Comparison of ENCODE assay signal across 10 cellular contexts in the genomic region with DNA sequence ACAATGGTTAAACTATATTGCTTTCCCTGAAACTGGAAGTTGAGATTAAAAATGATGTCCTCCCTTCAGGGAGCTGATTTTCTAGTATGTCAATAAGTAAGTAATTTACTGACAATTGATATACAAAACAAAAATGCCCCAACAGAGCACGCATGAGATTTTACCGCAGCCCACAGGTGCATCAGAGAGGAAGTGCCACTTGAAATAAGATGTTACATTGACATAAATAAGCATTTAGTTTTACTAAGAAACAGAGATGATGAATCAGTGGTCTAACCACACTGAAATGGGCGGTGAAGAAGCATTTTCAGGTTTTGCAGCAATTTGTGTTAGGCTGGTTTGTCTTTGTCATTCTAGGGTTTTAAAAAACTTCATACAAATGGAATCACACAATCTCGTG. TPM values are rescaled to one million over a fixed set of nuclear protein-coding genes. Genes with fewer than 3 reads are reported as not detected.
DNase-seq lines count a peak whose midpoint lies in the region; ATAC-seq, FAIRE-seq and TF ChIP-seq lines count a peak whose summit lies in the region.
"Had no signal": no experiment of that assay in that cellular context is flagged by ENCODE, and none has a peak within 500 bp of the region (broad histone marks: within the 10 kb centered on the region; RNA-seq: fewer than 3 reads in every experiment).

No MANE protein-coding gene starts in this region.

- H3K9ac ChIP-seq in K562 (ENCODE audit: insufficient read depth in 1 of 2, low read depth in 2 of 2, low read length in 2 of 2) (no peak overlapping the region; a peak in 1 of 4 replicates), smooth muscle cell (ENCODE audit: low read depth) (no peak overlapping the region)

- H3K27me3 ChIP-seq in Peyer's patch (no peaks in the 10 kb centered on the region), K562 (ENCODE audit: control insufficient read depth in 2 of 2, insufficient read depth in 2 of 2, low read length in 2 of 2) (no peaks in the 10 kb centered on the region), smooth muscle cell (ENCODE audit: low read depth) (no peaks in the 10 kb centered on the region), H7 (ENCODE audit: control insufficient read depth, insufficient read depth, low read length) (no peaks in the 10 kb centered on the region)
- H3K27me3 ChIP-seq: neutrophil had no signal

- TF ChIP-seq EP300 in K562 (IDR thresholded peaks at IDR 0.05; ENCODE audit: low read length): no peak

- no peaks in the 10 kb centered on the region; the same call in 2 of the 3 replicates for H3K79me2 ChIP-seq in K562 (ENCODE audit: control insufficient read depth, insufficient read depth, low read length)
- H3K79me2 ChIP-seq in smooth muscle cell (ENCODE audit: low read depth): no peaks in the 10 kb centered on the region

- H3K4me1 ChIP-seq in Peyer's patch: peaks cover 0 to 16% (median 2%) of the 10 kb centered on the region in 4 donors
- H3K4me1 ChIP-seq in K562 (replicated peaks in 1 of 2; ENCODE audit: control insufficient read depth in 2 of 2, insufficient read depth in 2 of 2, low read length in 2 of 2): peaks cover 9 to 12% of the 10 kb centered on the region in 2 experiments
- no peaks in the 10 kb centered on the region for H3K4me1 ChIP-seq in smooth muscle cell (ENCODE audit: low read depth)

- FAIRE-seq in K562 (lab: Jason Lieb, UNC): peak; percentile 61
- FAIRE-seq: astrocyte had no signal

- intact Hi-C loops in K562 (cut with micrococcal nuclease): loop anchor here (5.0 to 10.0 kb wide), 2 partner anchors 94 to 263 kb away; no protein-coding TSS in a partner anchor
- intact Hi-C loops in left ventricle myocardium superior (cut with micrococcal nuclease): no loop called here

- peak overlapping the region; percentile 49 to 71 (median 64) for H3K27ac ChIP-seq in Peyer's patch
- H3K27ac ChIP-seq in K562 (ENCODE audit: extremely low read depth, low read depth, low read length): no peak overlapping the region
- H3K27ac ChIP-seq in smooth muscle cell (ENCODE audit: low read depth): no peak overlapping the region
- H3K27ac ChIP-seq: neutrophil had no signal

- TF ChIP-seq CTCF in GM13977 (IDR thresholded peaks at IDR 0.05; ENCODE audit: extremely low read depth, insufficient read depth, missing control alignments) (no peak), Peyer's patch (IDR thresholded peaks at IDR 0.05) (no peak), K562 (IDR thresholded peaks at IDR 0.05 in 2 of 3, conservative IDR thresholded peaks at IDR 0.05 in 1 of 3; ENCODE audit: insufficient read depth in 2 of 3, low read depth in 1 of 3, low read length in 3 of 3) (no peak), smooth muscle cell (IDR thresholded peaks at IDR 0.05; ENCODE audit: borderline replicate concordance, insufficient read depth, poor library complexity, severe bottlenecking) (no peak)

- peaks cover 2% of the 10 kb centered on the region for H3K9me1 ChIP-seq in K562 (ENCODE audit: control insufficient read depth, insufficient read depth, low read length)

- DNase-seq in GM13977 (ENCODE audit: low spot score): peak; percentile 57
- peak in 2 of 3 donors; percentile 85 to 91 for DNase-seq in Peyer's patch
- no peak for DNase-seq in K562 (ENCODE audit: extremely low read depth in 1 of 4, low spot score in 3 of 4)
- DNase-seq in smooth muscle cell (lab: John Stamatoyannopoulos, UW; ENCODE audit: unreplicated experiment): no peak
- no peak for DNase-seq in left ventricle myocardium superior
- no peak for DNase-seq in hippocampal formation (lab: John Stamatoyannopoulos, UW)
- no peak for DNase-seq in H7

- 0 out of 2 replicates have a peak overlapping the region, but pooled peaks have one; percentile 23 for H2AFZ ChIP-seq in K562 (ENCODE audit: low read depth, low read length)
- no peak overlapping the region for H2AFZ ChIP-seq in smooth muscle cell (ENCODE audit: low read depth)

- WGBS in K562 (ENCODE audit: insufficient coverage, low coverage, missing lambda C conversion rate): 60% methylated on average over 4 of the region's 4 CpGs
- 81% methylated on average over 4 of the region's 4 CpGs for WGBS in smooth muscle cell (ENCODE audit: low lambda C conversion rate)

- ATAC-seq in HG02678 (IDR thresholded peaks at IDR 0.05; ENCODE audit: unreplicated experiment): peak; percentile 69
- ATAC-seq in K562: no peak
- ATAC-seq in left ventricle myocardium superior: no peak

- no TSS peak for BruUV-seq in K562 (replicated peaks; lab: Mats Ljungman, UMichigan)

- no peaks in the 10 kb centered on the region for H3F3A ChIP-seq in smooth muscle cell (ENCODE audit: low read depth)

- H3K4me2 ChIP-seq in K562 (ENCODE audit: insufficient read depth, low read length): no peak overlapping the region
- H3K4me2 ChIP-seq in smooth muscle cell: no peak overlapping the region

- H3K9me3 ChIP-seq in Peyer's patch: no peaks in the 10 kb centered on the region
- H3K9me3 ChIP-seq in K562 (replicated peaks; ENCODE audit: control insufficient read depth, insufficient read depth, low read depth, low read length): no peaks in the 10 kb centered on the region; the same call in 1 of the 2 replicates
- no peaks in the 10 kb centered on the region for H3K9me3 ChIP-seq in smooth muscle cell (replicated peaks; ENCODE audit: low read depth)
- H3K9me3 ChIP-seq: neutrophil had no signal

- no peak for TF ChIP-seq POLR2A in Peyer's patch (IDR thresholded peaks at IDR 0.05)
- no peak for TF ChIP-seq POLR2A in K562 (conservative IDR thresholded peaks at IDR 0.05)

- CTCF ChIA-PET in K562 (lab: Yijun Ruan, JAX; ENCODE audit: low intra/inter-chr PET ratio): no interaction called here

- no peak for TF ChIP-seq RAD21 in K562 (CRISPR knock-in tag; conservative IDR thresholded peaks at IDR 0.05 in 1 of 2, IDR thresholded peaks at IDR 0.05 in 1 of 2)

- POLR2A ChIA-PET in K562 (lab: Yijun Ruan, JAX): no interaction called here

- H3K4me3 ChIP-seq in Peyer's patch (no peak overlapping the region), K562 (no peak overlapping the region), smooth muscle cell (no peak overlapping the region), H7 (ENCODE audit: insufficient read depth, low read depth, low read length) (no peak overlapping the region)

- H4K20me1 ChIP-seq in K562 (replicated peaks; ENCODE audit: control insufficient read depth, insufficient read depth, low read length): no peaks in the 10 kb centered on the region
- no peaks in the 10 kb centered on the region for H4K20me1 ChIP-seq in smooth muscle cell (ENCODE audit: low read depth)

- in situ Hi-C loops in GM13977 (cut with MboI; ENCODE audit: low pct_unique_long_range_greater_than_20kb, low sequenced_read_pairs, unreplicated experiment): loop anchor here (10.0 kb wide), 1 partner anchor 403 kb away; no protein-coding TSS in a partner anchor
- in situ Hi-C loops in K562 (cut with MboI): loop anchor here (5.0 to 10.0 kb wide), 2 partner anchors 183 to 266 kb away; no protein-coding TSS in a partner anchor

- no peaks in the 10 kb centered on the region for H3K36me3 ChIP-seq in Peyer's patch
- no peaks in the 10 kb centered on the region for H3K36me3 ChIP-seq in K562 (ENCODE audit: control insufficient read depth, insufficient read depth, low read length)
- H3K36me3 ChIP-seq in smooth muscle cell (ENCODE audit: low read depth): no peaks in the 10 kb centered on the region
- no peaks in the 10 kb centered on the region for H3K36me3 ChIP-seq in H7 (replicated peaks; ENCODE audit: control insufficient read depth, insufficient read depth, low read length)
- H3K36me3 ChIP-seq: neutrophil had no signal

RNA-seq across cellular contexts. Expression of gene CLECL1, which starts 8.8 kb away (rescaled TPM):
- total RNA-seq in Peyer's patch (1 to 10 TPM in 2 of 4 donors, not detected in 2; 4.1 to 4.2 TPM), K562 (2014; rRNA removed) (not detected in 2 replicates), K562 (2014; rRNA removed; fragmentation: Illumina TruSeq; extraction: Trizol) (not detected in 2 replicates), K562 (2015; rRNA removed; fragmentation: Illumina TruSeq; extraction: Trizol) (0.25 TPM in 1 of 2 replicates, not detected in the other), K562 (2021) (not detected in 2 replicates), smooth muscle cell (not detected in 2 replicates), left ventricle myocardium superior (not detected)
- not detected in 2 replicates for total RNA-seq in K562 (2011; cell fraction: chromatin; rRNA removed; ENCODE audit: low replicate concordance)
- total RNA-seq in K562 (2011; cell fraction: nucleolus; rRNA removed): not detected in 2 replicates
- not detected in 2 replicates for total RNA-seq in K562 (2011; cell fraction: nucleoplasm; rRNA removed)
- polyA plus RNA-seq in K562 (2011; rRNA removed) (not detected in 2 replicates), K562 (2014; fragmentation: Illumina TruSeq; extraction: Trizol) (not detected in 2 replicates), K562 (2014; fragmentation: Nextera tagmentation; extraction: Ambion mirVana) (under 1 TPM in 1 of 2 experiments, not detected in 1; 0.13 TPM), K562 (2014; rRNA removed) (not detected in 2 replicates), smooth muscle cell (not detected in 2 replicates)
- polyA plus RNA-seq in K562 (2011; cell fraction: cytosol; rRNA removed): not detected in 2 replicates
- not detected in 2 replicates for polyA plus RNA-seq in K562 (2011; cell fraction: nucleus; rRNA removed)
- polyA plus RNA-seq in K562 (2012): 0.13 TPM in 1 of 2 replicates, not detected in the other
- polyA minus RNA-seq in K562 (2011; rRNA and poly(A)+ RNA removed): not detected in 2 replicates
- polyA minus RNA-seq in K562 (2011; cell fraction: cytosol; rRNA and poly(A)+ RNA removed): not detected in 2 replicates
- polyA minus RNA-seq in K562 (2011; cell fraction: nucleus; rRNA and poly(A)+ RNA removed): not detected in 2 replicates
- total RNA-seq in H7 (2014; rRNA removed; shearing (Covaris generic)): not detected in 2 replicates
- total RNA-seq: astrocyte had no signal

RNA-seq across cellular contexts. Expression of gene CD69, which starts 19.0 kb away (rescaled TPM):
- total RNA-seq in Peyer's patch (10 to 100 TPM in 1 of 4 donors, 1 to 10 TPM in 3; 4.4 to 83.3 (median 9.1) TPM), K562 (2014; rRNA removed) (28.0 and 30.1 TPM in 2 replicates), K562 (2014; rRNA removed; fragmentation: Illumina TruSeq; extraction: Trizol) (68.9 and 77.6 TPM in 2 replicates), K562 (2015; rRNA removed; fragmentation: Illumina TruSeq; extraction: Trizol) (8.8 and 11.7 TPM in 2 replicates), K562 (2021) (38.3 and 45.9 TPM in 2 replicates), smooth muscle cell (0.13 TPM in 1 of 2 replicates, not detected in the other), left ventricle myocardium superior (1.1 TPM)
- 70.8 and 196 TPM in 2 replicates for total RNA-seq in K562 (2011; cell fraction: chromatin; rRNA removed; ENCODE audit: low replicate concordance)
- 41.4 and 48.8 TPM in 2 replicates for total RNA-seq in K562 (2011; cell fraction: nucleolus; rRNA removed)
- 83.1 and 113 TPM in 2 replicates for total RNA-seq in K562 (2011; cell fraction: nucleoplasm; rRNA removed)
- polyA plus RNA-seq in K562 (2011; rRNA removed) (57.1 and 76.4 TPM in 2 replicates), K562 (2014; fragmentation: Illumina TruSeq; extraction: Trizol) (38.7 and 54.4 TPM in 2 replicates), K562 (2014; fragmentation: Nextera tagmentation; extraction: Ambion mirVana) (100 to 1,000 TPM; 160 to 243 TPM), K562 (2014; rRNA removed) (52.2 and 66.0 TPM in 2 replicates), smooth muscle cell (not detected in 2 replicates)
- polyA plus RNA-seq in K562 (2011; cell fraction: cytosol; rRNA removed): 10.3 and 25.7 TPM in 2 replicates
- 47.5 and 89.0 TPM in 2 replicates for polyA plus RNA-seq in K562 (2011; cell fraction: nucleus; rRNA removed)
- polyA plus RNA-seq in K562 (2012): 43.7 and 113 TPM in 2 replicates
- 92.1 and 154 TPM in 2 replicates for polyA minus RNA-seq in K562 (2011; rRNA and poly(A)+ RNA removed)
- 13.4 and 19.7 TPM in 2 replicates for polyA minus RNA-seq in K562 (2011; cell fraction: cytosol; rRNA and poly(A)+ RNA removed)
- 86.0 and 194 TPM in 2 replicates for polyA minus RNA-seq in K562 (2011; cell fraction: nucleus; rRNA and poly(A)+ RNA removed)
- not detected in 2 replicates for total RNA-seq in H7 (2014; rRNA removed; shearing (Covaris generic))

Comparison
In these comparisons a context has a peak if more than half of its experiments do, and no peak if none do; other contexts are left out.
1. DNase-seq: peak in GM13977 (single experiment) and Peyer's patch (2 of 3); none in K562 (0 of 4), smooth muscle cell (single experiment), left ventricle myocardium superior (single experiment), hippocampal formation (0 of 2) and H7 (single experiment).
2. H3K27ac ChIP-seq: peak in Peyer's patch (4 of 4); none in K562 (single experiment) and smooth muscle cell (single experiment).